ENCODE assay signal across 25 cellular contexts in the genomic region with DNA sequence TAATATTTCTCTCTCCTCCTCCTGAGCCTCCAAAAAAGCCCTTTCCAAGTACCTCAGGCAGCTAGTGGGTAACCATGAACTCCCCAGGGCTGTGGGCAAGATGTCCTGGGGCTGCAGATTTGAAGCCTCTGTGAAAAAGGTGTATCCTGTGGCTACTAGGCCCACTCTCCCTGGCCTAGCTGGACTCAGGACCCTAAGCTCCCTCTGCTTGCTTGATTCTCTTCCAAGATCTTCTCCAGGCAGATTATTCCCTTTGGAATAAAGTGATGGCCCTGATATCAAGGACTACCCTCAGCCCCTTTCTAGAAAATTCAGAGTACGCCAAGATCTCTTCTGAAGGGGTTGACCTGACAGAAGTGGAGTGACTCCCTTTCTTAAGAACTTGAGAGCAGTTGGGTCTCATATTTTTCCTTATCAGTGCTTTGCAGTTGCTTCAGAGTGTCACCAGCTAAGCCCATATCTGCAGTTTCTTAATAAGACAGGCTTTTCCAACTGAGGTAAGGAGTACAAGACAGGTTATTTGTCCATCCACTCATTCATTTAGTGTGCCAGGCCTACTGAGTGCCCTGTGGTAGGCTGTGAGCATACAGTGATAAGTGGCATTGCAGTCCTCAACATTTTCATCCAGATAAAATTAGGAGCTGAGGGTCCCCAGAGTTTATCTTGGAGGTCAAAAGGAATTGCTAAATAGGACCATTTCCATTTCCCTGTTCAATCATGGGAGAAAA. TPM values are rescaled to one million over a fixed set of nuclear protein-coding genes. Genes with fewer than 3 reads are reported as not detected.
DNase-seq lines count a peak whose midpoint lies in the region; ATAC-seq, FAIRE-seq and TF ChIP-seq lines count a peak whose summit lies in the region.
"Had no signal": no experiment of that assay in that cellular context is flagged by ENCODE, and none has a peak within 500 bp of the region (broad histone marks: within the 10 kb centered on the region; RNA-seq: fewer than 3 reads in every experiment).

No MANE protein-coding gene starts in this region.

- POLR2A ChIA-PET in K562 (lab: Yijun Ruan, JAX), result interaction anchor here (0.6 to 4.0 kb wide), 10 partner anchors 7 to 800 kb away, joined by 3 to 18 read pairs (median 3); a partner anchor contains a TSS

- intact Hi-C loops in right cardiac atrium (cut with DNase I) (no loop called here), K562 (cut with micrococcal nuclease) (no loop called here), transverse colon (cut with DNase I; ENCODE audit: low total_unique reads) (no loop called here)

- H3K9ac ChIP-seq in K562 (ENCODE audit: insufficient read depth in 1 of 2, low read depth in 2 of 2, low read length in 2 of 2) (peak overlapping the region; percentile 15 to 72; a peak in 3 of 4 replicates), mucosa of stomach (ENCODE audit: low read length) (peak overlapping the region; percentile 56)

- H3K27me3 ChIP-seq in right cardiac atrium (ENCODE audit: control insufficient read depth, insufficient read depth) (no peaks in the 10 kb centered on the region), right atrium auricular region (no peaks in the 10 kb centered on the region), K562 (ENCODE audit: control insufficient read depth in 2 of 2, insufficient read depth in 2 of 2, low read length in 2 of 2) (no peaks in the 10 kb centered on the region), mucosa of stomach (ENCODE audit: control insufficient read depth, insufficient read depth, low read length) (no peaks in the 10 kb centered on the region), transverse colon (no peaks in the 10 kb centered on the region)

- WGBS in right cardiac atrium, result 98% methylated on average over 1 of the region's 1 CpG
- 0% methylated on average over 1 of the region's 1 CpG for WGBS in K562 (ENCODE audit: insufficient coverage, low coverage, missing lambda C conversion rate)
- WGBS in transverse colon (ENCODE audit: low coverage in 1 of 2), 2 donors, result 100% methylated on average over 1 of the region's 1 CpG; no CpG with 5 or more reads in 1 of the 2 donors

- TF ChIP-seq POLR2A in K562 (conservative IDR thresholded peaks at IDR 0.05), result no peak
- no peak for TF ChIP-seq POLR2A in transverse colon (IDR thresholded peaks at IDR 0.05)

- in situ Hi-C loops in K562 (cut with MboI) (no loop called here), transverse colon (cut with MboI; ENCODE audit: low pct_ligation_motif_present in 1 of 4, low pct_unique_long_range_greater_than_20kb in 1 of 4, low sequenced_read_pairs in 3 of 4) (no loop called here)

- no peak overlapping the region for H2AFZ ChIP-seq in K562 (ENCODE audit: low read depth, low read length)

- no peaks in the 10 kb centered on the region for H4K20me1 ChIP-seq in K562 (replicated peaks; ENCODE audit: control insufficient read depth, insufficient read depth, low read length)

- H3K4me3 ChIP-seq in right cardiac atrium (ENCODE audit: low read length) (no peak overlapping the region), right atrium auricular region (no peak overlapping the region), K562 (no peak overlapping the region), mucosa of stomach (ENCODE audit: low read length) (no peak overlapping the region), transverse colon (no peak overlapping the region)

- no peak for ATAC-seq in right cardiac atrium
- peak; percentile 78 for ATAC-seq in K562
- no peak for ATAC-seq in HG02840 (IDR thresholded peaks at IDR 0.05; ENCODE audit: low FRiP score, unreplicated experiment)
- ATAC-seq: HCT116, PC-3 had no signal

- H3K4me2 ChIP-seq in K562 (ENCODE audit: insufficient read depth, low read length), result peak overlapping the region; percentile 71

- no peak for TF ChIP-seq CTCF in right atrium auricular region (IDR thresholded peaks at IDR 0.05)
- TF ChIP-seq CTCF in K562 (IDR thresholded peaks at IDR 0.05 in 2 of 3, conservative IDR thresholded peaks at IDR 0.05 in 1 of 3; ENCODE audit: insufficient read depth in 2 of 3, low read depth in 1 of 3, low read length in 3 of 3), result no peak; a peak in 1 of 6 replicates
- no peak for TF ChIP-seq CTCF in transverse colon (IDR thresholded peaks at IDR 0.05)
- no peak for TF ChIP-seq CTCF in GM10266 (IDR thresholded peaks at IDR 0.05; ENCODE audit: control insufficient read depth, insufficient read depth, low read depth, missing control alignments)

- no TSS peak for BruUV-seq in K562 (replicated peaks; lab: Mats Ljungman, UMichigan)

- H3K9me1 ChIP-seq in K562 (ENCODE audit: control insufficient read depth, insufficient read depth, low read length), result no peaks in the 10 kb centered on the region

- peaks cover 34% of the 10 kb centered on the region for H3K4me1 ChIP-seq in right cardiac atrium (ENCODE audit: control insufficient read depth, insufficient read depth, low read length)
- peaks cover 0 to 77% of the 10 kb centered on the region in 2 donors for H3K4me1 ChIP-seq in right atrium auricular region
- H3K4me1 ChIP-seq in K562 (replicated peaks in 1 of 2; ENCODE audit: control insufficient read depth in 2 of 2, insufficient read depth in 2 of 2, low read length in 2 of 2), result peaks cover 42 to 90% of the 10 kb centered on the region in 2 experiments
- peaks cover 87% of the 10 kb centered on the region for H3K4me1 ChIP-seq in mucosa of stomach (ENCODE audit: control insufficient read depth, insufficient read depth, low read length)
- peaks cover 22 to 71% (median 59%) of the 10 kb centered on the region in 4 donors for H3K4me1 ChIP-seq in transverse colon

- CTCF ChIA-PET in K562 (lab: Yijun Ruan, JAX; ENCODE audit: low intra/inter-chr PET ratio), result no interaction called here

- H3K9me3 ChIP-seq in right cardiac atrium (ENCODE audit: control insufficient read depth, low read length) (no peaks in the 10 kb centered on the region), right atrium auricular region (no peaks in the 10 kb centered on the region), K562 (replicated peaks; ENCODE audit: control insufficient read depth, insufficient read depth, low read depth, low read length) (no peaks in the 10 kb centered on the region), mucosa of stomach (ENCODE audit: control insufficient read depth, low read length) (no peaks in the 10 kb centered on the region), transverse colon (no peaks in the 10 kb centered on the region)

- peak; percentile 92 for FAIRE-seq in K562 (lab: Jason Lieb, UNC)
- FAIRE-seq: D721Med, GM19239, H1, HTR-8/SVneo had no signal

- no peak for TF ChIP-seq RAD21 in K562 (CRISPR knock-in tag; conservative IDR thresholded peaks at IDR 0.05 in 1 of 2, IDR thresholded peaks at IDR 0.05 in 1 of 2)

- TF ChIP-seq EP300 in K562 (IDR thresholded peaks at IDR 0.05; ENCODE audit: low read length) (peak; percentile 97), transverse colon (IDR thresholded peaks at IDR 0.05; ENCODE audit: low read depth) (no peak)

- peak overlapping the region; percentile 25 for H3K27ac ChIP-seq in right cardiac atrium (ENCODE audit: low read length)
- H3K27ac ChIP-seq in right atrium auricular region, result peak overlapping the region in 1 of 2 donors; percentile 43
- peak overlapping the region; percentile 95 for H3K27ac ChIP-seq in K562 (ENCODE audit: extremely low read depth, low read depth, low read length)
- H3K27ac ChIP-seq in transverse colon, result peak overlapping the region in 3 of 4 donors; percentile 68 to 73 (median 69)
- H3K27ac ChIP-seq: C4-2B had no signal

- peaks cover 85% of the 10 kb centered on the region for H3K79me2 ChIP-seq in K562 (ENCODE audit: control insufficient read depth, insufficient read depth, low read length)

- H3K36me3 ChIP-seq in right atrium auricular region, result no peaks in the 10 kb centered on the region
- peaks cover 24% of the 10 kb centered on the region for H3K36me3 ChIP-seq in K562 (ENCODE audit: control insufficient read depth, insufficient read depth, low read length)
- peaks cover 5% of the 10 kb centered on the region for H3K36me3 ChIP-seq in mucosa of stomach (ENCODE audit: control insufficient read depth, insufficient read depth, low read length)
- no peaks in the 10 kb centered on the region for H3K36me3 ChIP-seq in transverse colon

- no peak for DNase-seq in right cardiac atrium
- no peak for DNase-seq in right atrium auricular region (ENCODE audit: low spot score)
- DNase-seq in K562 (ENCODE audit: extremely low read depth in 1 of 4, low spot score in 3 of 4), result peak; percentile 70 to 89 (median 80)
- no peak for DNase-seq in transverse colon
- DNase-seq in kidney glomerular epithelial cell (lab: John Stamatoyannopoulos, UW), result no peak
- DNase-seq in GM10266 (ENCODE audit: extremely low spot score), result no peak
- DNase-seq: DMS53, GDM1, IMR-90, Karpas-422, MV-4-11, NCI-H1417, NCI-H187, NCI-H446, NCI-H526, PC-3, Right ventricle myocardium superior had no signal

TF ChIP-seq in K562, 482 proteins besides CTCF, POLR2A, EP300 and RAD21 (continues in another document):
- no peak for TF ChIP-seq ZBTB17 (CRISPR knock-in tag; IDR thresholded peaks at IDR 0.05)
- TF ChIP-seq RBM25 (IDR thresholded peaks at IDR 0.05; ENCODE audit: low read depth, low read length, severe bottlenecking), result no peak
- no peak for TF ChIP-seq NCOA6 (IDR thresholded peaks at IDR 0.05)
- peak; percentile 61; the same call in 1 of the 2 replicates for TF ChIP-seq ADNP (tag; IDR thresholded peaks at IDR 0.05)
- no peak for TF ChIP-seq MCM2 (IDR thresholded peaks at IDR 0.05; ENCODE audit: low read depth)
- no peak for TF ChIP-seq ZNF695 (CRISPR knock-in tag; IDR thresholded peaks at IDR 0.05)

RNA-seq across cellular contexts. Expression of a gene that starts 42.5 kb away (rescaled TPM):
- total RNA-seq in right cardiac atrium, result 10 to 100 TPM; 47.8 to 58.3 (median 51.1) TPM
- 77.4 TPM for polyA plus RNA-seq in right cardiac atrium
- 100 to 1,000 TPM in 1 of 2 donors, 10 to 100 TPM in 1; 89.8 to 143 TPM for total RNA-seq in right atrium auricular region
- 8.9 and 10.7 TPM in 2 replicates for total RNA-seq in K562 (2011; cell fraction: chromatin; rRNA removed; ENCODE audit: low replicate concordance)
- total RNA-seq in K562 (2011; cell fraction: nucleolus; rRNA removed), result 20.3 and 25.2 TPM in 2 replicates
- total RNA-seq in K562 (2011; cell fraction: nucleoplasm; rRNA removed), result 20.1 and 20.5 TPM in 2 replicates
- 76.1 and 127 TPM in 2 replicates for total RNA-seq in K562 (2014; rRNA removed)
- 66.6 and 94.6 TPM in 2 replicates for total RNA-seq in K562 (2014; rRNA removed; fragmentation: Illumina TruSeq; extraction: Trizol)
- 118 and 129 TPM in 2 replicates for total RNA-seq in K562 (2015; rRNA removed; fragmentation: Illumina TruSeq; extraction: Trizol)
- 76.2 and 86.6 TPM in 2 replicates for total RNA-seq in K562 (2021)
- polyA plus RNA-seq in K562 (2011; rRNA removed), result 92.8 and 98.2 TPM in 2 replicates
- 97.9 and 207 TPM in 2 replicates for polyA plus RNA-seq in K562 (2011; cell fraction: cytosol; rRNA removed)
- 39.9 and 50.7 TPM in 2 replicates for polyA plus RNA-seq in K562 (2011; cell fraction: nucleus; rRNA removed)
- polyA plus RNA-seq in K562 (2012), result 136 and 260 TPM in 2 replicates
- polyA plus RNA-seq in K562 (2014; fragmentation: Illumina TruSeq; extraction: Trizol), result 139 and 150 TPM in 2 replicates
- 100 to 1,000 TPM; 363 to 422 TPM for polyA plus RNA-seq in K562 (2014; fragmentation: Nextera tagmentation; extraction: Ambion mirVana)
- polyA plus RNA-seq in K562 (2014; rRNA removed), result 108 and 126 TPM in 2 replicates
- polyA minus RNA-seq in K562 (2011; rRNA and poly(A)+ RNA removed), result 31.6 and 43.3 TPM in 2 replicates
- 48.6 and 56.5 TPM in 2 replicates for polyA minus RNA-seq in K562 (2011; cell fraction: cytosol; rRNA and poly(A)+ RNA removed)
- 22.5 and 23.8 TPM in 2 replicates for polyA minus RNA-seq in K562 (2011; cell fraction: nucleus; rRNA and poly(A)+ RNA removed)
- 100 to 1,000 TPM in 2 of 4 donors, 10 to 100 TPM in 2; 32.8 to 264 (median 107) TPM for total RNA-seq in transverse colon

Comparison
In these comparisons a context has a peak if more than half of its experiments do, and no peak if none do; other contexts are left out.
1. DNase-seq: peak in K562 (4 of 4); none in right cardiac atrium (0 of 3), right atrium auricular region (single experiment), transverse colon (single experiment), kidney glomerular epithelial cell (single experiment) and GM10266 (single experiment).